25 cellular contexts compared by ENCODE assay signal in genomic region chr9:8115570-8115969, GRCh38.
DNase-seq lines count a peak whose midpoint lies in the region; ATAC-seq lines count a peak whose summit lies in the region.
"Had no signal": no experiment of that assay in that cellular context is flagged by ENCODE, and none has a peak within 500 bp of the region (broad histone marks: within the 10 kb centered on the region; RNA-seq: fewer than 3 reads in every experiment).

No MANE protein-coding gene starts in this region.

- intact Hi-C loops in activated T-helper 2 cell treated with anti-CD3 and anti-CD28 coated beads, Interferon-gamma antibody, Interleukin-2, Interleukin-4, amounts not matched to agents 10 μg/mL and 5 μg/mL and 100 μg/mL, durations not matched to agents 14 hours and 24 hours and 36 hours (cut with micrococcal nuclease): loop anchor here (1.0 to 10.0 kb wide), 10 partner anchors 73 to 1221 kb away; no protein-coding TSS in a partner anchor

- peak; percentile 21 for DNase-seq in activated CD4-positive, alpha-beta T cell treated with anti-CD3 and anti-CD28 coated beads for 48 hours
- no peak for DNase-seq in activated CD4-positive, alpha-beta T cell treated with anti-CD3 and anti-CD28 coated beads for 1 hour
- DNase-seq in stimulated activated CD4-positive, alpha-beta T cell treated with anti-CD3 and anti-CD28 coated beads, Interleukin-15, amount 100 ng/mL, for 24 hours: peak; percentile 10
- no peak for DNase-seq in stimulated activated CD4-positive, alpha-beta T cell treated with anti-CD3 and anti-CD28 coated beads, Interleukin-2, amount 100 ng/mL, for 48 hours
- peak; percentile 8 for DNase-seq in activated T-helper 2 cell treated with anti-CD3 and anti-CD28 coated beads, Interferon-gamma antibody, Interleukin-2, Interleukin-4, amounts not matched to agents 10 μg/mL and 5 μg/mL and 100 μg/mL, durations not matched to agents 14 hours and 24 hours and 36 hours (ENCODE audit: low spot score)
- DNase-seq in stimulated activated naive CD8-positive, alpha-beta T cell treated with anti-CD3 and anti-CD28 coated beads, Interleukin-15, amount 100 ng/mL, for 72 hours: no peak
- DNase-seq in NCI-H1417 (lab: John Stamatoyannopoulos, UW): no peak
- DNase-seq: activated naive CD8-positive, alpha-beta T cell treated with anti-CD3 and anti-CD28 coated beads, Interleukin-2, amount 10 ng/mL, durations not matched to agents 7 days and 5 days; Caco-2; colonic mucosa; effector CD8-positive, alpha-beta T cell; hypothalamus; left cardiac atrium; mucosa of descending colon; NCI-H146; NCI-H2107; NCI-H345; NCI-H69; Peyer's patch; SHP77 treated with DMSO at 0.1 percent for 48 hours; sigmoid colon; stimulated activated naive CD4-positive, alpha-beta T cell treated with Interleukin-2 at 50 U/mL for 16 hours; WERI-Rb-1 had no signal

- peak overlapping the region; percentile 88 for H3K27ac Mint-ChIP-seq in activated T-helper 2 cell treated with anti-CD3 and anti-CD28 coated beads, Interferon-gamma antibody, Interleukin-2, Interleukin-4, amounts not matched to agents 10 μg/mL and 5 μg/mL and 100 μg/mL, durations not matched to agents 14 hours and 24 hours and 36 hours
- H3K27ac Mint-ChIP-seq in stimulated activated naive CD8-positive, alpha-beta T cell treated with anti-CD3 and anti-CD28 coated beads, Interleukin-15, amount 100 ng/mL, for 72 hours: peak overlapping the region in 1 of 2 donors; percentile 58
- H3K27ac Mint-ChIP-seq: activated naive CD8-positive, alpha-beta T cell treated with anti-CD3 and anti-CD28 coated beads, Interleukin-2, amount 10 ng/mL, durations not matched to agents 7 days and 5 days; nephron had no signal

- peak; percentile 62 for ATAC-seq in stimulated activated naive CD8-positive, alpha-beta T cell treated with anti-CD3 and anti-CD28 coated beads, Interleukin-15, amount 100 ng/mL, for 72 hours
- ATAC-seq in HG02678 (IDR thresholded peaks at IDR 0.05; ENCODE audit: unreplicated experiment): no peak
- ATAC-seq: left cardiac atrium, mucosa of descending colon had no signal

- H3K27me3 Mint-ChIP-seq in activated T-helper 2 cell treated with anti-CD3 and anti-CD28 coated beads, Interferon-gamma antibody, Interleukin-2, Interleukin-4, amounts not matched to agents 10 μg/mL and 5 μg/mL and 100 μg/mL, durations not matched to agents 14 hours and 24 hours and 36 hours (ENCODE audit: low read depth): no peaks in the 10 kb centered on the region
- no peaks in the 10 kb centered on the region for H3K27me3 Mint-ChIP-seq in stimulated activated naive CD8-positive, alpha-beta T cell treated with anti-CD3 and anti-CD28 coated beads, Interleukin-15, amount 100 ng/mL, for 72 hours
- H3K27me3 Mint-ChIP-seq: activated naive CD8-positive, alpha-beta T cell treated with anti-CD3 and anti-CD28 coated beads, Interleukin-2, amount 10 ng/mL, durations not matched to agents 7 days and 5 days had no signal

- H3K9me3 Mint-ChIP-seq in activated T-helper 2 cell treated with anti-CD3 and anti-CD28 coated beads, Interferon-gamma antibody, Interleukin-2, Interleukin-4, amounts not matched to agents 10 μg/mL and 5 μg/mL and 100 μg/mL, durations not matched to agents 14 hours and 24 hours and 36 hours: peaks cover 8% of the 10 kb centered on the region
- H3K9me3 Mint-ChIP-seq in stimulated activated naive CD8-positive, alpha-beta T cell treated with anti-CD3 and anti-CD28 coated beads, Interleukin-15, amount 100 ng/mL, for 72 hours: peaks cover 4 to 7% of the 10 kb centered on the region in 2 donors
- H3K9me3 Mint-ChIP-seq: nephron had no signal

- no peaks in the 10 kb centered on the region for H3K36me3 Mint-ChIP-seq in activated T-helper 2 cell treated with anti-CD3 and anti-CD28 coated beads, Interferon-gamma antibody, Interleukin-2, Interleukin-4, amounts not matched to agents 10 μg/mL and 5 μg/mL and 100 μg/mL, durations not matched to agents 14 hours and 24 hours and 36 hours (ENCODE audit: low read depth)

- H3K4me3 Mint-ChIP-seq in activated T-helper 2 cell treated with anti-CD3 and anti-CD28 coated beads, Interferon-gamma antibody, Interleukin-2, Interleukin-4, amounts not matched to agents 10 μg/mL and 5 μg/mL and 100 μg/mL, durations not matched to agents 14 hours and 24 hours and 36 hours (ENCODE audit: low read depth): peak overlapping the region; percentile 35
- no peak overlapping the region for H3K4me3 Mint-ChIP-seq in stimulated activated naive CD8-positive, alpha-beta T cell treated with anti-CD3 and anti-CD28 coated beads, Interleukin-15, amount 100 ng/mL, for 72 hours
- H3K4me3 Mint-ChIP-seq: activated naive CD8-positive, alpha-beta T cell treated with anti-CD3 and anti-CD28 coated beads, Interleukin-2, amount 10 ng/mL, durations not matched to agents 7 days and 5 days; nephron had no signal

- peaks cover 27% of the 10 kb centered on the region for H3K4me1 Mint-ChIP-seq in activated T-helper 2 cell treated with anti-CD3 and anti-CD28 coated beads, Interferon-gamma antibody, Interleukin-2, Interleukin-4, amounts not matched to agents 10 μg/mL and 5 μg/mL and 100 μg/mL, durations not matched to agents 14 hours and 24 hours and 36 hours (ENCODE audit: low read depth)
- H3K4me1 Mint-ChIP-seq in stimulated activated naive CD8-positive, alpha-beta T cell treated with anti-CD3 and anti-CD28 coated beads, Interleukin-15, amount 100 ng/mL, for 72 hours: peaks cover 13% of the 10 kb centered on the region
- H3K4me1 Mint-ChIP-seq: nephron had no signal

Comparison
In these comparisons a context has a peak if more than half of its experiments do, and no peak if none do; other contexts are left out.
1. DNase-seq: peak in activated CD4-positive, alpha-beta T cell treated with anti-CD3 and anti-CD28 coated beads for 48 hours (single experiment), stimulated activated CD4-positive, alpha-beta T cell treated with anti-CD3 and anti-CD28 coated beads, Interleukin-15, amount 100 ng/mL, for 24 hours (single experiment) and activated T-helper 2 cell treated with anti-CD3 and anti-CD28 coated beads, Interferon-gamma antibody, Interleukin-2, Interleukin-4, amounts not matched to agents 10 μg/mL and 5 μg/mL and 100 μg/mL, durations not matched to agents 14 hours and 24 hours and 36 hours (single experiment); none in activated CD4-positive, alpha-beta T cell treated with anti-CD3 and anti-CD28 coated beads for 1 hour (single experiment), stimulated activated CD4-positive, alpha-beta T cell treated with anti-CD3 and anti-CD28 coated beads, Interleukin-2, amount 100 ng/mL, for 48 hours (0 of 2), stimulated activated naive CD8-positive, alpha-beta T cell treated with anti-CD3 and anti-CD28 coated beads, Interleukin-15, amount 100 ng/mL, for 72 hours (0 of 2) and NCI-H1417 (0 of 3).